In the genomic region with DNA sequence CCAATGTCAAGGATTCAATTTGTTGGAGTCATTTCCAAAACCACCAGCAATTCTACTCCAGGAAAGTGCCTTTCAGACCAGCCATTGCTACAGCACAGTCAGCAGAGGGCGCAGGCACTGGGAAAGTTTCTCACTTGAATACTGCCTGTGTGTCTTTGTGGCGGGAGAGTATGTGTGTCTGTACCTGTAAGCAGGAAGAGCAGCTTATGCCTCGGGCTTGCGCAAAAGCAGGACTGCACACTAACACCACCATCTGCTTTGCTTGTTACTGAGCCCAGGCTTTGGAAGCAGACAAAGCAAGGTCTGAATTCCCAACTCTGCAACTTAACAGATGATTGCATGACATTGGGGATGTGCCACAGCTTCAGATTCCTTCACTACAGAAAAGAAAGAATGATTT, we compare ENCODE assay signal across 8 cellular contexts. TPM values are rescaled to one million over a fixed set of nuclear protein-coding genes. Genes with fewer than 3 reads are reported as not detected.
DNase-seq lines count a peak whose midpoint lies in the region; ATAC-seq and TF ChIP-seq lines count a peak whose summit lies in the region.

No MANE protein-coding gene starts in this region.

- H3K4me3 ChIP-seq in CD4-positive, CD25-positive, alpha-beta regulatory T cell (ENCODE audit: low read depth, low read length) = peak overlapping the region; percentile 22
- H3K4me3 ChIP-seq in KMS-11 (IDR thresholded peaks at IDR 0.05; ENCODE audit: insufficient read depth, low read depth, low read length) (no peak overlapping the region), OCI-LY3 (ENCODE audit: low read length) (peak overlapping the region; percentile 53), esophagus squamous epithelium (no peak overlapping the region), suprapubic skin (no peak overlapping the region)

- peaks cover 0 to 4% (median 2%) of the 10 kb centered on the region in 4 donors for H3K4me1 Mint-ChIP-seq in CD4-positive, CD25-positive, alpha-beta regulatory T cell
- H3K4me1 Mint-ChIP-seq in nephron progenitor cell = peaks cover 10% of the 10 kb centered on the region

- no peaks in the 10 kb centered on the region for H3K4me1 ChIP-seq in CD4-positive, CD25-positive, alpha-beta regulatory T cell (ENCODE audit: control insufficient read depth, insufficient read depth, low read length, poor library complexity, severe bottlenecking)
- peaks cover 19% of the 10 kb centered on the region for H3K4me1 ChIP-seq in KMS-11 (ENCODE audit: low read depth, poor library complexity, severe bottlenecking)
- H3K4me1 ChIP-seq in OCI-LY3 (ENCODE audit: low read length) = peaks cover 64% of the 10 kb centered on the region
- peaks cover 0 to 52% (median 9%) of the 10 kb centered on the region in 3 donors for H3K4me1 ChIP-seq in esophagus squamous epithelium
- peaks cover 27% of the 10 kb centered on the region for H3K4me1 ChIP-seq in suprapubic skin

- intact Hi-C loops in esophagus squamous epithelium (cut with DNase I) = no loop called here

- no peak overlapping the region for H3K27ac Mint-ChIP-seq in CD4-positive, CD25-positive, alpha-beta regulatory T cell
- H3K27ac Mint-ChIP-seq in nephron progenitor cell = no peak overlapping the region

- no peak overlapping the region for H3K4me3 Mint-ChIP-seq in CD4-positive, CD25-positive, alpha-beta regulatory T cell
- no peak overlapping the region for H3K4me3 Mint-ChIP-seq in nephron progenitor cell

- H3K27me3 Mint-ChIP-seq in CD4-positive, CD25-positive, alpha-beta regulatory T cell = peaks cover 26% of the 10 kb centered on the region
- peaks cover 38% of the 10 kb centered on the region for H3K27me3 Mint-ChIP-seq in nephron progenitor cell (ENCODE audit: low read depth, poor library complexity)

- no peak overlapping the region for H3K27ac ChIP-seq in CD4-positive, CD25-positive, alpha-beta regulatory T cell (ENCODE audit: insufficient read depth, low read length, poor library complexity, severe bottlenecking)
- no peak overlapping the region for H3K27ac ChIP-seq in KMS-11
- H3K27ac ChIP-seq in OCI-LY3 (ENCODE audit: low read length) = peak overlapping the region; percentile 96
- H3K27ac ChIP-seq in esophagus squamous epithelium = no peak overlapping the region
- H3K27ac ChIP-seq in suprapubic skin = no peak overlapping the region

- peak overlapping the region; percentile 15; the same call in 1 of the 2 replicates for H3K4me2 ChIP-seq in KMS-11
- peak overlapping the region; percentile 76 for H3K4me2 ChIP-seq in OCI-LY3 (ENCODE audit: low read length)

- H3K36me3 ChIP-seq in CD4-positive, CD25-positive, alpha-beta regulatory T cell (ENCODE audit: control insufficient read depth, insufficient read depth, low read length) = no peaks in the 10 kb centered on the region
- H3K36me3 ChIP-seq in KMS-11 (ENCODE audit: insufficient read depth) = no peaks in the 10 kb centered on the region
- H3K36me3 ChIP-seq in OCI-LY3 (replicated peaks; ENCODE audit: low read depth, low read length) = peaks cover 12% of the 10 kb centered on the region
- H3K36me3 ChIP-seq in esophagus squamous epithelium = no peaks in the 10 kb centered on the region
- H3K36me3 ChIP-seq in suprapubic skin = no peaks in the 10 kb centered on the region

- H4K20me1 ChIP-seq in KMS-11 (ENCODE audit: insufficient read depth) (no peaks in the 10 kb centered on the region), OCI-LY3 (ENCODE audit: insufficient read depth, low read length) (no peaks in the 10 kb centered on the region)

- H3K27me3 ChIP-seq in CD4-positive, CD25-positive, alpha-beta regulatory T cell (ENCODE audit: control insufficient read depth, insufficient read depth, low read length) = peaks cover 3% of the 10 kb centered on the region
- H3K27me3 ChIP-seq in KMS-11 (ENCODE audit: insufficient read depth, low read depth) (no peaks in the 10 kb centered on the region), OCI-LY3 (ENCODE audit: low read depth, low read length) (no peaks in the 10 kb centered on the region), esophagus squamous epithelium (no peaks in the 10 kb centered on the region), suprapubic skin (no peaks in the 10 kb centered on the region)

- ATAC-seq in CD4-positive, CD25-positive, alpha-beta regulatory T cell (ENCODE audit: low read depth in 2 of 2) = peak; percentile 69 to 78
- peak; percentile 89 for ATAC-seq in GM19455 (IDR thresholded peaks at IDR 0.05; ENCODE audit: unreplicated experiment)

- no peaks in the 10 kb centered on the region for H3K36me3 Mint-ChIP-seq in CD4-positive, CD25-positive, alpha-beta regulatory T cell
- H3K36me3 Mint-ChIP-seq in nephron progenitor cell (ENCODE audit: low read depth) = no peaks in the 10 kb centered on the region

- H3K9me3 ChIP-seq in CD4-positive, CD25-positive, alpha-beta regulatory T cell (ENCODE audit: control insufficient read depth in 2 of 2, low read length in 2 of 2) = no peaks in the 10 kb centered on the region
- H3K9me3 ChIP-seq in OCI-LY3 (ENCODE audit: insufficient read depth, low read length) (peaks cover 12% of the 10 kb centered on the region), esophagus squamous epithelium (no peaks in the 10 kb centered on the region), suprapubic skin (no peaks in the 10 kb centered on the region)

- WGBS in esophagus squamous epithelium, 2 donors = 0% methylated on average over 2 to 4 of the region's 4 CpGs
- WGBS in suprapubic skin = 4% methylated on average over 4 of the region's 4 CpGs

- TF ChIP-seq CTCF in KMS-11 (conservative IDR thresholded peaks at IDR 0.05; ENCODE audit: low read depth, low read length) (peak; percentile 99), OCI-LY3 (IDR thresholded peaks at IDR 0.05; ENCODE audit: low read depth, low read length) (peak; percentile 98), esophagus squamous epithelium (IDR thresholded peaks at IDR 0.05) (peak; percentile 64 to 85 (median 76)), nephron progenitor cell (IDR thresholded peaks at IDR 0.05) (peak; percentile 74), suprapubic skin (IDR thresholded peaks at IDR 0.05) (peak; percentile 33 to 75)

- no peak for TF ChIP-seq EP300 in suprapubic skin (IDR thresholded peaks at IDR 0.05)

- DNase-seq in CD4-positive, CD25-positive, alpha-beta regulatory T cell = peak; percentile 24 to 81 (median 44)
- DNase-seq in activated T-cell treated with anti-CD3 and anti-CD28 coated beads for 4 hours = peak; percentile 39
- peak; percentile 16 for DNase-seq in esophagus squamous epithelium (lab: John Stamatoyannopoulos, UW)
- peak; percentile 70 for DNase-seq in nephron progenitor cell
- DNase-seq in suprapubic skin (ENCODE audit: low spot score in 2 of 2) = no peak

- no peaks in the 10 kb centered on the region for H3K79me2 ChIP-seq in KMS-11 (ENCODE audit: insufficient read depth, low read depth)
- H3K79me2 ChIP-seq in OCI-LY3 (ENCODE audit: low read length) = peaks cover 62% of the 10 kb centered on the region

- no peaks in the 10 kb centered on the region for H3K9me3 Mint-ChIP-seq in CD4-positive, CD25-positive, alpha-beta regulatory T cell
- H3K9me3 Mint-ChIP-seq in nephron progenitor cell = peaks cover 17% of the 10 kb centered on the region

- no peak overlapping the region for H3K9ac ChIP-seq in KMS-11
- H3K9ac ChIP-seq in OCI-LY3 (ENCODE audit: low read length) = peak overlapping the region; percentile 68

- H2AFZ ChIP-seq in KMS-11 (ENCODE audit: low read depth) = peak overlapping the region; percentile 41
- no peak overlapping the region for H2AFZ ChIP-seq in OCI-LY3 (ENCODE audit: low read depth, low read length)

- TF ChIP-seq POLR2A in esophagus squamous epithelium (IDR thresholded peaks at IDR 0.05) (no peak), suprapubic skin (IDR thresholded peaks at IDR 0.05) (no peak)

RNA-seq across cellular contexts. Expression of a gene that starts 7.0 kb away (rescaled TPM):
- not detected for total RNA-seq in CD4-positive, CD25-positive, alpha-beta regulatory T cell
- polyA plus RNA-seq in CD4-positive, CD25-positive, alpha-beta regulatory T cell = not detected
- total RNA-seq in esophagus squamous epithelium = under 1 TPM in 3 of 4 donors, not detected in 1; 0.32 to 0.48 (median 0.38) TPM
- not detected for total RNA-seq in suprapubic skin

RNA-seq across cellular contexts. Expression of a gene that starts 22.3 kb away (rescaled TPM):
- total RNA-seq in CD4-positive, CD25-positive, alpha-beta regulatory T cell = not detected
- not detected for polyA plus RNA-seq in CD4-positive, CD25-positive, alpha-beta regulatory T cell
- total RNA-seq in esophagus squamous epithelium (10 to 100 TPM in 1 of 4 donors, 1 to 10 TPM in 1, under 1 TPM in 1, not detected in 1; 0.72 to 21.9 (median 4.5) TPM), suprapubic skin (1 to 10 TPM in 3 of 4 donors, not detected in 1; 1.2 to 2.8 (median 1.2) TPM)

RNA-seq across cellular contexts. Expression of a gene that starts 27.5 kb away (rescaled TPM):
- not detected for total RNA-seq in CD4-positive, CD25-positive, alpha-beta regulatory T cell
- not detected for polyA plus RNA-seq in CD4-positive, CD25-positive, alpha-beta regulatory T cell
- 10 to 100 TPM; 15.8 to 24.2 (median 21.4) TPM for total RNA-seq in esophagus squamous epithelium
- total RNA-seq in suprapubic skin = 10 to 100 TPM; 21.6 to 55.5 (median 26.8) TPM

Comparison
In these comparisons a context has a peak if more than half of its experiments do, and no peak if none do; other contexts are left out.
1. DNase-seq: peak in CD4-positive, CD25-positive, alpha-beta regulatory T cell (3 of 3), activated T-cell treated with anti-CD3 and anti-CD28 coated beads for 4 hours (single experiment), esophagus squamous epithelium (single experiment) and nephron progenitor cell (single experiment); none in suprapubic skin (0 of 2).
2. H3K4me3 ChIP-seq: peak in CD4-positive, CD25-positive, alpha-beta regulatory T cell (single experiment) and OCI-LY3 (single experiment); none in KMS-11 (single experiment), esophagus squamous epithelium (0 of 4) and suprapubic skin (single experiment).
3. RNA of a gene that starts 27.5 kb away (total RNA-seq): 21.6 to 55.5 TPM in suprapubic skin and 15.8 to 24.2 TPM in esophagus squamous epithelium; not detected in CD4-positive, CD25-positive, alpha-beta regulatory T cell (single experiment); every median in the first group is over 10 times any median in the second.
4. Peak in every context shown above with its lines, with median percentiles within 50 percentile points of each other: CTCF ChIP-seq.